22 cellular contexts compared by ENCODE assay signal in the genomic region with DNA sequence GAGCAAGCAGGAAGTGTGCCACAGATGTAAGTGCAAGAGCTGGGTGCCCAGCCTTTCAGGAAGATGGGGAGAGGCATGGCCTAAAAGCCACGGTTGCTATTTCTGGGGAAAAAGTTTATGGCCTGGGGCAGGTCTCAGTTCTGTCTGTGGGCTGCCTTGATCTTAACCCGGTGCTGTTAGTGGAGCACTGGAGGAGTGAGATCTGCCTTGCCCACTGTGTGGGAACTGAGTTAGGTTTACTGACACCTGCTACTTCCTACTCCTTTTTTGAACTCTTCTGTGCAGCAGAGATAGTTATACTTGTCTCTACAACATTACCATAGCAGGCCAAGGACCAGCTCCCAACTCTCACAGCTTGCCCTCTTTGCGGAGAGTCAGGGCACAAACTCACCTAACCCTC.
DNase-seq lines count a peak whose midpoint lies in the region; ATAC-seq and TF ChIP-seq lines count a peak whose summit lies in the region.
"Had no signal": no experiment of that assay in that cellular context is flagged by ENCODE, and none has a peak within 500 bp of the region (broad histone marks: within the 10 kb centered on the region; RNA-seq: fewer than 3 reads in every experiment).

No MANE protein-coding gene starts in this region.

- no peaks in the 10 kb centered on the region for H3F3A ChIP-seq in Loucy (ENCODE audit: low read depth)

- intact Hi-C loops in naive thymus-derived CD4-positive, alpha-beta T cell (cut with micrococcal nuclease), result no loop called here
- intact Hi-C loops in heart right ventricle (cut with DNase I), result no loop called here

- WGBS in heart right ventricle, 2 donors, result 75 to 94% methylated on average over 2 to 3 of the region's 3 CpGs

- CTCF ChIA-PET in naive thymus-derived CD4-positive, alpha-beta T cell (lab: Charles Lee), result no interaction called here

- peaks cover 49% of the 10 kb centered on the region for H3K4me1 ChIP-seq in DND-41 (ENCODE audit: insufficient read depth, low read length)
- peaks cover 15% of the 10 kb centered on the region for H3K4me1 ChIP-seq in Loucy (ENCODE audit: insufficient read depth, low read length, poor library complexity, severe bottlenecking)
- no peaks in the 10 kb centered on the region for H3K4me1 ChIP-seq in naive thymus-derived CD4-positive, alpha-beta T cell (ENCODE audit: control insufficient read depth in 2 of 2, insufficient read depth in 2 of 2, low read length in 2 of 2)
- no peaks in the 10 kb centered on the region for H3K4me1 ChIP-seq in heart right ventricle
- H3K4me1 ChIP-seq: BE2C had no signal

- H3K27ac ChIP-seq in DND-41 (ENCODE audit: low read length) (peak overlapping the region; percentile 60), heart right ventricle (no peak overlapping the region)
- no peak overlapping the region for H3K27ac ChIP-seq in naive thymus-derived CD4-positive, alpha-beta T cell (ENCODE audit: low read depth, low read length)
- H3K27ac ChIP-seq: C4-2B had no signal

- H3K9me3 ChIP-seq in DND-41 (ENCODE audit: insufficient read depth, low read length, severe bottlenecking), result no peaks in the 10 kb centered on the region
- H3K9me3 ChIP-seq in Loucy (ENCODE audit: insufficient read depth, low read depth, low read length), result no peaks in the 10 kb centered on the region
- H3K9me3 ChIP-seq in naive thymus-derived CD4-positive, alpha-beta T cell (ENCODE audit: control insufficient read depth in 2 of 3, low read length in 3 of 3), result no peaks in the 10 kb centered on the region
- H3K9me3 ChIP-seq in MG63, result no peaks in the 10 kb centered on the region
- H3K9me3 ChIP-seq in heart right ventricle, result peaks cover 0 to 6% (median 0%) of the 10 kb centered on the region in 11 donors
- H3K9me3 ChIP-seq: BE2C had no signal

- peak overlapping the region; percentile 24; the same call in 1 of the 2 replicates for H2AFZ ChIP-seq in DND-41 (ENCODE audit: low read depth, low read length)
- H2AFZ ChIP-seq in Loucy (ENCODE audit: low read length), result peak overlapping the region; percentile 62

- H3K27me3 Mint-ChIP-seq in naive thymus-derived CD4-positive, alpha-beta T cell, result no peaks in the 10 kb centered on the region
- H3K27me3 Mint-ChIP-seq: CD4-positive, alpha-beta memory T cell had no signal

- TF ChIP-seq CTCF in DND-41 (IDR thresholded peaks at IDR 0.05; ENCODE audit: borderline replicate concordance, extremely low read depth, low read length, poor library complexity, severe bottlenecking), result no peak
- no peak for TF ChIP-seq CTCF in Loucy (conservative IDR thresholded peaks at IDR 0.05; ENCODE audit: low read length)
- TF ChIP-seq CTCF in heart right ventricle (IDR thresholded peaks at IDR 0.05), result no peak

- H3K4me3 ChIP-seq in DND-41 (ENCODE audit: low read depth in 1 of 2, low read length in 2 of 2) (no peak overlapping the region), Loucy (ENCODE audit: low read length, poor library complexity, severe bottlenecking) (peak overlapping the region; percentile 7), MG63 (no peak overlapping the region), heart right ventricle (no peak overlapping the region)
- peak overlapping the region; percentile 2; the same call in 1 of the 2 replicates for H3K4me3 ChIP-seq in Jurkat, Clone E6-1 (ENCODE audit: low read length)
- no peak overlapping the region for H3K4me3 ChIP-seq in naive thymus-derived CD4-positive, alpha-beta T cell (ENCODE audit: low read length)
- H3K4me3 ChIP-seq: GM12878 had no signal

- peaks cover 12 to 53% (median 46%) of the 10 kb centered on the region in 7 donors for H3K4me1 Mint-ChIP-seq in naive thymus-derived CD4-positive, alpha-beta T cell

- H3K27ac Mint-ChIP-seq in naive thymus-derived CD4-positive, alpha-beta T cell, result peak overlapping the region in 8 of 9 donors; percentile 1 to 84 (median 36)
- H3K27ac Mint-ChIP-seq: CD4-positive, alpha-beta memory T cell; HFFc6 had no signal

- no peaks in the 10 kb centered on the region for H4K20me1 ChIP-seq in DND-41 (ENCODE audit: insufficient read depth, low read length)
- no peaks in the 10 kb centered on the region for H4K20me1 ChIP-seq in Loucy (ENCODE audit: insufficient read depth, low read length, poor library complexity, severe bottlenecking)

- H3K27me3 ChIP-seq in DND-41 (ENCODE audit: insufficient read depth, low read length, poor library complexity) (no peaks in the 10 kb centered on the region), Loucy (ENCODE audit: insufficient read depth, low read length, poor library complexity, severe bottlenecking) (no peaks in the 10 kb centered on the region), MG63 (no peaks in the 10 kb centered on the region), heart right ventricle (peaks cover 0 to 15% (median 0%) of the 10 kb centered on the region in 7 donors)
- no peaks in the 10 kb centered on the region for H3K27me3 ChIP-seq in naive thymus-derived CD4-positive, alpha-beta T cell (ENCODE audit: control insufficient read depth in 2 of 2, insufficient read depth in 2 of 2, low read length in 2 of 2)
- H3K27me3 ChIP-seq: BE2C had no signal

- peaks cover 0 to 3% (median 0%) of the 10 kb centered on the region in 11 donors for H3K9me3 Mint-ChIP-seq in naive thymus-derived CD4-positive, alpha-beta T cell

- H3K36me3 Mint-ChIP-seq in naive thymus-derived CD4-positive, alpha-beta T cell, result peaks cover 0 to 13% (median 0%) of the 10 kb centered on the region in 5 donors

- ATAC-seq in DND-41 (ENCODE audit: insufficient read depth, low read depth) (peak; percentile 86), heart right ventricle (no peak)
- no peak for ATAC-seq in naive thymus-derived CD4-positive, alpha-beta T cell
- ATAC-seq: GM12878, HCT116, HepG2 had no signal

- H3K79me2 ChIP-seq in DND-41 (ENCODE audit: insufficient read depth, low read length) (no peaks in the 10 kb centered on the region), Loucy (ENCODE audit: insufficient read depth, low read length) (no peaks in the 10 kb centered on the region)

- no peaks in the 10 kb centered on the region for H3K9me2 ChIP-seq in Loucy (replicated peaks; ENCODE audit: low read depth, low read length)

- POLR2A ChIA-PET in naive thymus-derived CD4-positive, alpha-beta T cell (lab: Charles Lee), result no interaction called here

- H3K36me3 ChIP-seq in DND-41 (ENCODE audit: insufficient read depth, low read length), result no peaks in the 10 kb centered on the region
- no peaks in the 10 kb centered on the region for H3K36me3 ChIP-seq in Loucy (ENCODE audit: insufficient read depth, low read length)
- H3K36me3 ChIP-seq in naive thymus-derived CD4-positive, alpha-beta T cell (ENCODE audit: control insufficient read depth in 2 of 3, insufficient read depth in 3 of 3, low read length in 3 of 3), result no peaks in the 10 kb centered on the region
- no peaks in the 10 kb centered on the region for H3K36me3 ChIP-seq in MG63
- H3K36me3 ChIP-seq in heart right ventricle, result no peaks in the 10 kb centered on the region
- H3K36me3 ChIP-seq: BE2C had no signal

- H3K9ac ChIP-seq in DND-41 (ENCODE audit: low read depth, low read length), result no peak overlapping the region; the same call in 1 of the 2 replicates
- no peak overlapping the region for H3K9ac ChIP-seq in Loucy (ENCODE audit: low read depth, low read length, poor library complexity, severe bottlenecking)

- DNase-seq in DND-41, result peak; percentile 54
- peak; percentile 87 for DNase-seq in Jurkat, Clone E6-1 (ENCODE audit: low read depth, low spot score)
- DNase-seq in naive thymus-derived CD4-positive, alpha-beta T cell, result no peak
- DNase-seq in mucosa of gallbladder (ENCODE audit: low spot score), result no peak
- DNase-seq in MG63, result no peak
- DNase-seq in heart right ventricle, result no peak
- no peak for DNase-seq in stimulated activated naive CD4-positive, alpha-beta T cell (lab: John Stamatoyannopoulos, UW)
- DNase-seq: ACHN; BE2C; CD4-positive, alpha-beta memory T cell; DMS153; DMS79; GF-D8; GOT3; H7; HFFc6; Kasumi-1 had no signal

- H3K4me2 ChIP-seq in DND-41 (ENCODE audit: insufficient read depth, low read length), result peak overlapping the region; percentile 29; the same call in 1 of the 2 replicates
- H3K4me2 ChIP-seq in Loucy (ENCODE audit: low read depth, low read length, poor library complexity, severe bottlenecking), result peak overlapping the region; percentile 37

- H3K4me3 Mint-ChIP-seq in naive thymus-derived CD4-positive, alpha-beta T cell, result peak overlapping the region in 7 of 10 donors; percentile 2 to 62 (median 42)
- H3K4me3 Mint-ChIP-seq: CD4-positive, alpha-beta memory T cell; HFFc6 had no signal

Comparison
In these comparisons a context has a peak if more than half of its experiments do, and no peak if none do; other contexts are left out.
1. DNase-seq: peak in DND-41 (single experiment) and Jurkat, Clone E6-1 (single experiment); none in naive thymus-derived CD4-positive, alpha-beta T cell (0 of 9), mucosa of gallbladder (single experiment), MG63 (single experiment), heart right ventricle (0 of 2) and stimulated activated naive CD4-positive, alpha-beta T cell (0 of 6).
2. H3K4me3 ChIP-seq: peak in Jurkat, Clone E6-1 (single experiment) and Loucy (single experiment); none in DND-41 (0 of 2), naive thymus-derived CD4-positive, alpha-beta T cell (single experiment), MG63 (single experiment) and heart right ventricle (0 of 10).